Comparison of ENCODE assay signal across 7 cellular contexts in genomic region chr5:108417166-108417670, GRCh38.
"Had no signal": no experiment of that assay in that cellular context is flagged by ENCODE, and none has a peak within 500 bp of the region (broad histone marks: within the 10 kb centered on the region; RNA-seq: fewer than 3 reads in every experiment).

No MANE protein-coding gene starts in this region.

- DNase-seq: GM23248, GOT3, H7, IMR-90, KG1 had no signal

- FAIRE-seq: HTR-8/SVneo, K562 had no signal

- H3K9ac ChIP-seq: GM23248 had no signal

- ATAC-seq: K562 had no signal

- H3K27ac ChIP-seq: GM23248 had no signal

- H2AFZ ChIP-seq: GM23248 had no signal

- H3K4me3 ChIP-seq: GM23248, K562 had no signal
